ENCODE assay signal across 31 cellular contexts in genomic region chr10:91555455-91555854, GRCh38.
A peak's percentile ranks its signal among the peaks of the same experiment; 100 is the strongest.
DNase-seq lines count a peak whose midpoint lies in the region; FAIRE-seq and TF ChIP-seq lines count a peak whose summit lies in the region.
"Had no signal": no experiment of that assay in that cellular context is flagged by ENCODE, and none has a peak within 500 bp of the region (broad histone marks: within the 10 kb centered on the region; RNA-seq: fewer than 3 reads in every experiment).

No MANE protein-coding gene starts in this region.

- H3K79me2 ChIP-seq in astrocyte (ENCODE audit: insufficient read depth, low read length), result no peaks in the 10 kb centered on the region
- H3K79me2 ChIP-seq in trophoblast cell (ENCODE audit: control insufficient read depth, insufficient read depth, low read length, poor library complexity), result no peaks in the 10 kb centered on the region

- H2BK120ac ChIP-seq in neuronal stem cell (ENCODE audit: low read depth, low read length) (no peak overlapping the region), trophoblast cell (ENCODE audit: insufficient read depth, low read length, poor library complexity) (no peak overlapping the region)

- H4K12ac ChIP-seq in trophoblast cell (ENCODE audit: low read depth, low read length), result no peak overlapping the region

- no peak overlapping the region for H3K4me3 Mint-ChIP-seq in astrocyte (ENCODE audit: unreplicated experiment)
- no peak overlapping the region for H3K4me3 Mint-ChIP-seq in endothelial cell (ENCODE audit: unreplicated experiment)
- H3K4me3 Mint-ChIP-seq: activated CD8-positive, alpha-beta T cell treated with anti-CD3 and anti-CD28 coated beads, Interleukin-2, amount 10 ng/mL, durations not matched to agents 7 days and 5 days; CD4-positive, CD25-positive, alpha-beta regulatory T cell; HFFc6; IgD-negative memory B cell; mesothelial cell of epicardium; naive B cell; stimulated activated naive B cell treated with anti-CD40 and anti-IgM and Interleukin-4, amounts not matched to agents 10 μg/mL and 1 μg/mL and 100 μg/mL, for 72 hours had no signal

- H3K79me1 ChIP-seq in neuronal stem cell (ENCODE audit: low read depth, low read length), result no peaks in the 10 kb centered on the region
- no peaks in the 10 kb centered on the region for H3K79me1 ChIP-seq in trophoblast cell (ENCODE audit: low read length)

- no peak overlapping the region for H3K23ac ChIP-seq in neuronal stem cell (ENCODE audit: low read depth, low read length, poor library complexity)
- no peak overlapping the region for H3K23ac ChIP-seq in trophoblast cell (ENCODE audit: low read length)

- no peak overlapping the region for H2BK5ac ChIP-seq in neuronal stem cell (ENCODE audit: low read length)
- H2BK5ac ChIP-seq in trophoblast cell (ENCODE audit: low read depth, low read length, poor library complexity), result no peak overlapping the region

- H4K91ac ChIP-seq in neuronal stem cell (ENCODE audit: low read depth, low read length, poor library complexity) (no peak overlapping the region), trophoblast cell (ENCODE audit: low read depth, low read length) (no peak overlapping the region)

- no peak overlapping the region for H3K9ac ChIP-seq in astrocyte (ENCODE audit: low read length)
- no peak overlapping the region for H3K9ac ChIP-seq in neuronal stem cell (ENCODE audit: low read depth, low read length, poor library complexity)
- H3K9ac ChIP-seq in trophoblast cell (ENCODE audit: low read length), result no peak overlapping the region

- no peak overlapping the region for H4K8ac ChIP-seq in neuronal stem cell (ENCODE audit: low read depth, low read length)
- no peak overlapping the region for H4K8ac ChIP-seq in trophoblast cell (ENCODE audit: low read depth, low read length)

- no peak overlapping the region for H3K4me2 ChIP-seq in astrocyte (ENCODE audit: low read length)
- no peak overlapping the region for H3K4me2 ChIP-seq in neuronal stem cell (ENCODE audit: insufficient read depth, low read length, poor library complexity, severe bottlenecking)
- H3K4me2 ChIP-seq in trophoblast cell (ENCODE audit: low read length), result no peak overlapping the region

- H3K9me3 ChIP-seq in astrocyte (ENCODE audit: insufficient read depth, low read depth, low read length) (no peaks in the 10 kb centered on the region), esophagus squamous epithelium (no peaks in the 10 kb centered on the region), neuronal stem cell (replicated peaks in 1 of 2; ENCODE audit: control insufficient read depth in 2 of 2, insufficient read depth in 1 of 2, low read depth in 1 of 2, low read length in 2 of 2) (no peaks in the 10 kb centered on the region), trophoblast cell (ENCODE audit: insufficient read depth, low read depth, low read length) (no peaks in the 10 kb centered on the region)
- H3K9me3 ChIP-seq: left lung had no signal

- no peak overlapping the region for H2AK5ac ChIP-seq in neuronal stem cell (ENCODE audit: low read depth, low read length)
- no peak overlapping the region for H2AK5ac ChIP-seq in trophoblast cell (ENCODE audit: low read length)

- peaks cover 7% of the 10 kb centered on the region for H3K9me3 Mint-ChIP-seq in astrocyte (ENCODE audit: unreplicated experiment)
- no peaks in the 10 kb centered on the region for H3K9me3 Mint-ChIP-seq in endothelial cell (ENCODE audit: unreplicated experiment)
- H3K9me3 Mint-ChIP-seq: CD4-positive, CD25-positive, alpha-beta regulatory T cell; HFFc6; mesothelial cell of epicardium had no signal

- H3K4me1 ChIP-seq in astrocyte (ENCODE audit: insufficient read depth, low read length) (no peaks in the 10 kb centered on the region), esophagus squamous epithelium (peaks cover 6 to 50% (median 17%) of the 10 kb centered on the region in 3 donors), neuronal stem cell (ENCODE audit: control insufficient read depth in 2 of 2, insufficient read depth in 1 of 2, low read depth in 1 of 2, low read length in 2 of 2) (peaks cover 0 to 3% of the 10 kb centered on the region in 2 donors), trophoblast cell (ENCODE audit: control insufficient read depth in 1 of 2, insufficient read depth in 2 of 2, low read length in 2 of 2) (no peaks in the 10 kb centered on the region)

- TF ChIP-seq POLR2A in esophagus squamous epithelium (IDR thresholded peaks at IDR 0.05), result no peak

- peaks cover under 1% of the 10 kb centered on the region for H3K4me1 Mint-ChIP-seq in astrocyte (ENCODE audit: low read depth, unreplicated experiment)
- no peaks in the 10 kb centered on the region for H3K4me1 Mint-ChIP-seq in endothelial cell (ENCODE audit: unreplicated experiment)
- H3K4me1 Mint-ChIP-seq: CD4-positive, CD25-positive, alpha-beta regulatory T cell; IgD-negative memory B cell; naive B cell had no signal

- H3K36me3 ChIP-seq in astrocyte (ENCODE audit: insufficient read depth, low read length) (no peaks in the 10 kb centered on the region), esophagus squamous epithelium (no peaks in the 10 kb centered on the region), neuronal stem cell (replicated peaks in 1 of 2; ENCODE audit: control insufficient read depth in 2 of 2, insufficient read depth in 2 of 2, low read length in 2 of 2) (no peaks in the 10 kb centered on the region), trophoblast cell (ENCODE audit: control insufficient read depth in 1 of 2, insufficient read depth in 2 of 2, low read length in 2 of 2) (no peaks in the 10 kb centered on the region)
- H3K36me3 ChIP-seq: left lung had no signal

- H3K27ac ChIP-seq in C4-2B, result peak overlapping the region; percentile 40
- no peak overlapping the region for H3K27ac ChIP-seq in astrocyte (ENCODE audit: low read depth, low read length)
- H3K27ac ChIP-seq in esophagus squamous epithelium, result peak overlapping the region in 3 of 4 donors; percentile 32 to 71 (median 48)
- no peak overlapping the region for H3K27ac ChIP-seq in neuronal stem cell (replicated peaks; ENCODE audit: low read length)
- H3K27ac ChIP-seq in trophoblast cell (ENCODE audit: low read depth, low read length), result no peak overlapping the region
- H3K27ac ChIP-seq: left lung had no signal

- FAIRE-seq in astrocyte (lab: Jason Lieb, UNC), result no peak
- FAIRE-seq: A204.1, D721Med, endothelial cell of umbilical vein, islet of Langerhans, small intestine, urothelium cell line had no signal

- no peak overlapping the region for H3K4ac ChIP-seq in neuronal stem cell (ENCODE audit: low read length)
- H3K4ac ChIP-seq in trophoblast cell (ENCODE audit: low read depth, low read length), result no peak overlapping the region

- H2BK12ac ChIP-seq in neuronal stem cell (ENCODE audit: low read length) (no peak overlapping the region), trophoblast cell (ENCODE audit: low read length) (no peak overlapping the region)

- no peak overlapping the region for H3K27ac Mint-ChIP-seq in astrocyte (ENCODE audit: unreplicated experiment)
- H3K27ac Mint-ChIP-seq in endothelial cell (ENCODE audit: unreplicated experiment), result no peak overlapping the region
- H3K27ac Mint-ChIP-seq: activated CD8-positive, alpha-beta T cell treated with anti-CD3 and anti-CD28 coated beads, Interleukin-2, amount 10 ng/mL, durations not matched to agents 7 days and 5 days; IgD-negative memory B cell; stimulated activated naive B cell treated with anti-CD40 and anti-IgM and Interleukin-4, amounts not matched to agents 10 μg/mL and 1 μg/mL and 100 μg/mL, for 72 hours had no signal

- no peak overlapping the region for H2BK15ac ChIP-seq in neuronal stem cell (ENCODE audit: low read length)

- intact Hi-C loops in esophagus squamous epithelium (cut with DNase I), result loop anchor here (10.0 kb wide), 1 partner anchor 79 kb away; the partner anchor contains the start of gene PPP1R3C

- H3K14ac ChIP-seq in neuronal stem cell (ENCODE audit: low read length) (no peak overlapping the region), trophoblast cell (ENCODE audit: low read length) (no peak overlapping the region)

- TF ChIP-seq CTCF in C4-2B (conservative IDR thresholded peaks at IDR 0.05) (no peak), astrocyte (IDR thresholded peaks at IDR 0.05; ENCODE audit: insufficient read depth, low read depth, low read length) (no peak), esophagus squamous epithelium (IDR thresholded peaks at IDR 0.05) (no peak), endothelial cell (IDR thresholded peaks at IDR 0.05; ENCODE audit: unreplicated experiment) (no peak)

- no peak for DNase-seq in astrocyte (ENCODE audit: low read depth)
- DNase-seq in esophagus squamous epithelium (lab: John Stamatoyannopoulos, UW), result no peak
- DNase-seq in neuronal stem cell (ENCODE audit: low spot score), result no peak
- no peak for DNase-seq in endothelial cell (ENCODE audit: low spot score)
- no peak for DNase-seq in pons (ENCODE audit: low spot score)
- DNase-seq in trophoblast cell, result no peak
- no peak for DNase-seq in NCI-H2029 treated with DMSO at 0.1 percent for 48 hours (lab: John Stamatoyannopoulos, UW)
- DNase-seq: activated CD4-positive, alpha-beta T cell treated with anti-CD3 and anti-CD28 coated beads for 1 hour; activated CD8-positive, alpha-beta T cell treated with anti-CD3 and anti-CD28 coated beads, Interleukin-2, amount 10 ng/mL, durations not matched to agents 7 days and 5 days; activated naive CD4-positive, alpha-beta T cell treated with anti-CD3 and anti-CD28 coated beads, Interleukin-2, amount 50 U/mL, for 16 hours; CD4-positive, CD25-positive, alpha-beta regulatory T cell; GOT3; HFFc6; left lung; naive B cell; NCI-H1105 treated with DMSO at 0.1 percent for 48 hours; NCI-H2107; NCI-H345; occipital lobe; SHP77 treated with DMSO at 0.1 percent for 48 hours; small intestine; stimulated activated naive B cell treated with anti-CD40 and anti-IgM and Interleukin-4, amounts not matched to agents 10 μg/mL and 1 μg/mL and 100 μg/mL, for 72 hours; T-helper 2 cell had no signal

- H3K4me3 ChIP-seq in astrocyte (ENCODE audit: insufficient read depth, low read depth, low read length) (no peak overlapping the region), esophagus squamous epithelium (no peak overlapping the region), neuronal stem cell (ENCODE audit: low read length in 2 of 2) (no peak overlapping the region), trophoblast cell (ENCODE audit: low read depth, low read length) (no peak overlapping the region)
- H3K4me3 ChIP-seq: left lung had no signal

- H4K20me1 ChIP-seq in astrocyte (ENCODE audit: insufficient read depth, low read length), result no peaks in the 10 kb centered on the region

- peaks cover 3% of the 10 kb centered on the region for H3K36me3 Mint-ChIP-seq in astrocyte (ENCODE audit: low read depth, unreplicated experiment)
- peaks cover 4% of the 10 kb centered on the region for H3K36me3 Mint-ChIP-seq in endothelial cell (ENCODE audit: low read depth, unreplicated experiment)
- H3K36me3 Mint-ChIP-seq: CD4-positive, CD25-positive, alpha-beta regulatory T cell; IgD-negative memory B cell; mesothelial cell of epicardium; naive B cell; stimulated activated naive B cell treated with anti-CD40 and anti-IgM and Interleukin-4, amounts not matched to agents 10 μg/mL and 1 μg/mL and 100 μg/mL, for 72 hours had no signal

- H3K18ac ChIP-seq in neuronal stem cell (ENCODE audit: low read length) (no peak overlapping the region), trophoblast cell (ENCODE audit: low read length) (no peak overlapping the region)

- H3K27me3 Mint-ChIP-seq in astrocyte (ENCODE audit: low read depth, unreplicated experiment) (peaks cover 2% of the 10 kb centered on the region), endothelial cell (ENCODE audit: unreplicated experiment) (no peaks in the 10 kb centered on the region)

- H3K27me3 ChIP-seq in astrocyte (ENCODE audit: insufficient read depth, low read length) (no peaks in the 10 kb centered on the region), esophagus squamous epithelium (no peaks in the 10 kb centered on the region), neuronal stem cell (ENCODE audit: control insufficient read depth in 3 of 3, insufficient read depth in 3 of 3, low read depth in 1 of 3, low read length in 3 of 3) (no peaks in the 10 kb centered on the region), trophoblast cell (ENCODE audit: insufficient read depth, low read length) (no peaks in the 10 kb centered on the region)
- H3K27me3 ChIP-seq: left lung had no signal

- H2AFZ ChIP-seq in astrocyte (ENCODE audit: low read depth, low read length) (peak overlapping the region; percentile 62), neuronal stem cell (ENCODE audit: low read length) (peak overlapping the region; percentile 20), trophoblast cell (ENCODE audit: insufficient read depth, low read length, poor library complexity) (no peak overlapping the region)

Comparison
In these comparisons a context has a peak if more than half of its experiments do, and no peak if none do; other contexts are left out.
1. H3K27ac ChIP-seq: peak in C4-2B (single experiment) and esophagus squamous epithelium (3 of 4); none in astrocyte (single experiment), neuronal stem cell (single experiment) and trophoblast cell (single experiment).